ENCODE assay signal across 1 cellular context in genomic region chr20:35741892-35742740, GRCh38.
TF ChIP-seq lines count a peak whose summit lies in the region.

TSS of gene RBM39 (minus strand) at chr20:35742260. CDS start at chr20:35740874, 1,386 bp downstream.

TF ChIP-seq in HepG2, 621 proteins besides CTCF, POLR2A, EP300 and RAD21 (continued from another document):
- peak; percentile 83 for TF ChIP-seq HBP1 (CRISPR knock-in tag; IDR thresholded peaks at IDR 0.05; ENCODE audit: low read depth)
- no peak; the same call in 1 of the 2 replicates for TF ChIP-seq AFF4 (CRISPR knock-in tag; IDR thresholded peaks at IDR 0.05)
- peak; percentile 96 for TF ChIP-seq RXRA (CRISPR knock-in tag; IDR thresholded peaks at IDR 0.05)
- peak; percentile 99 to 100 for TF ChIP-seq KLF16 (CRISPR knock-in tag; IDR thresholded peaks at IDR 0.05)
- TF ChIP-seq TSC22D2 (CRISPR knock-in tag; IDR thresholded peaks at IDR 0.05; ENCODE audit: borderline replicate concordance): peak; percentile 88
- TF ChIP-seq, protein P1, sequence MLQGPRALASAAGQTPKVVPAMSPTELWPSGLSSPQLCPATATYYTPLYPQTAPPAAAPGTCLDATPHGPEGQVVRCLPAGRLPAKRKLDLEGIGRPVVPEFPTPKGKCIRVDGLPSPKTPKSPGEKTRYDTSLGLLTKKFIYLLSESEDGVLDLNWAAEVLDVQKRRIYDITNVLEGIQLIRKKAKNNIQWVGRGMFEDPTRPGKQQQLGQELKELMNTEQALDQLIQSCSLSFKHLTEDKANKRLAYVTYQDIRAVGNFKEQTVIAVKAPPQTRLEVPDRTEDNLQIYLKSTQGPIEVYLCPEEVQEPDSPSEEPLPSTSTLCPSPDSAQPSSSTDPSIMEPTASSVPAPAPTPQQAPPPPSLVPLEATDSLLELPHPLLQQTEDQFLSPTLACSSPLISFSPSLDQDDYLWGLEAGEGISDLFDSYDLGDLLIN (CRISPR knock-in tag; IDR thresholded peaks at IDR 0.05; ENCODE audit: borderline replicate concordance): no peak; the same call in 1 of the 2 replicates
- TF ChIP-seq, protein P2, sequence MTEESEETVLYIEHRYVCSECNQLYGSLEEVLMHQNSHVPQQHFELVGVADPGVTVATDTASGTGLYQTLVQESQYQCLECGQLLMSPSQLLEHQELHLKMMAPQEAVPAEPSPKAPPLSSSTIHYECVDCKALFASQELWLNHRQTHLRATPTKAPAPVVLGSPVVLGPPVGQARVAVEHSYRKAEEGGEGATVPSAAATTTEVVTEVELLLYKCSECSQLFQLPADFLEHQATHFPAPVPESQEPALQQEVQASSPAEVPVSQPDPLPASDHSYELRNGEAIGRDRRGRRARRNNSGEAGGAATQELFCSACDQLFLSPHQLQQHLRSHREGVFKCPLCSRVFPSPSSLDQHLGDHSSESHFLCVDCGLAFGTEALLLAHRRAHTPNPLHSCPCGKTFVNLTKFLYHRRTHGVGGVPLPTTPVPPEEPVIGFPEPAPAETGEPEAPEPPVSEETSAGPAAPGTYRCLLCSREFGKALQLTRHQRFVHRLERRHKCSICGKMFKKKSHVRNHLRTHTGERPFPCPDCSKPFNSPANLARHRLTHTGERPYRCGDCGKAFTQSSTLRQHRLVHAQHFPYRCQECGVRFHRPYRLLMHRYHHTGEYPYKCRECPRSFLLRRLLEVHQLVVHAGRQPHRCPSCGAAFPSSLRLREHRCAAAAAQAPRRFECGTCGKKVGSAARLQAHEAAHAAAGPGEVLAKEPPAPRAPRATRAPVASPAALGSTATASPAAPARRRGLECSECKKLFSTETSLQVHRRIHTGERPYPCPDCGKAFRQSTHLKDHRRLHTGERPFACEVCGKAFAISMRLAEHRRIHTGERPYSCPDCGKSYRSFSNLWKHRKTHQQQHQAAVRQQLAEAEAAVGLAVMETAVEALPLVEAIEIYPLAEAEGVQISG (CRISPR knock-in tag; IDR thresholded peaks at IDR 0.05): peak; percentile 96
- peak; percentile 12; the same call in 1 of the 2 replicates for TF ChIP-seq SUZ12 (IDR thresholded peaks at IDR 0.05; ENCODE audit: low read depth, low read length)
- peak; percentile 100 for TF ChIP-seq PBX2 (CRISPR knock-in tag; IDR thresholded peaks at IDR 0.05)
- TF ChIP-seq IKZF5 (CRISPR knock-in tag; IDR thresholded peaks at IDR 0.05): peak; percentile 99
- TF ChIP-seq ZNF768 (CRISPR knock-in tag; IDR thresholded peaks at IDR 0.05): peak; percentile 85
- TF ChIP-seq ZNF75D (CRISPR knock-in tag; IDR thresholded peaks at IDR 0.05; ENCODE audit: borderline replicate concordance): 0 out of 2 replicates have a peak, but pooled peaks have one; percentile 70
- TF ChIP-seq AGO1 (IDR thresholded peaks at IDR 0.05; ENCODE audit: low read depth, low read length, poor library complexity, severe bottlenecking): peak; percentile 93
- peak; percentile 85; the same call in 1 of the 2 replicates for TF ChIP-seq TEF (CRISPR knock-in tag; IDR thresholded peaks at IDR 0.05)
- peak; percentile 95; the same call in 1 of the 2 replicates for TF ChIP-seq CREBL2 (CRISPR knock-in tag; IDR thresholded peaks at IDR 0.05; ENCODE audit: borderline replicate concordance)
- TF ChIP-seq PCBP1 (IDR thresholded peaks at IDR 0.05; ENCODE audit: borderline replicate concordance, low read depth, low read length): peak; percentile 92
- peak; percentile 77 for TF ChIP-seq RERE (CRISPR knock-in tag; IDR thresholded peaks at IDR 0.05; ENCODE audit: low read depth)
- peak; percentile 95 for TF ChIP-seq ZC3H13 (CRISPR knock-in tag; IDR thresholded peaks at IDR 0.05)
- TF ChIP-seq RBFOX2 (IDR thresholded peaks at IDR 0.05; ENCODE audit: low read depth, low read length): peak; percentile 100
- TF ChIP-seq NPAS2 (CRISPR knock-in tag; IDR thresholded peaks at IDR 0.05; ENCODE audit: borderline replicate concordance): no peak
TF ChIP-seq in HepG2: peak in this region for 537.
